1 cellular context compared by ENCODE assay signal in genomic region chr14:20789230-20789813, GRCh38.
A peak's percentile ranks its signal among the peaks of the same experiment; 100 is the strongest.
TF ChIP-seq lines count a peak whose summit lies in the region.

No MANE protein-coding gene starts in this region.

TF ChIP-seq in HEK293, 187 proteins besides CTCF, POLR2A, EP300 and RAD21 (continued from another document and continues in another):
- TF ChIP-seq PRDM6 (tag by site-specific recombination; IDR thresholded peaks at IDR 0.05) (peak; percentile 93), ZBTB21 (tag by site-specific recombination; IDR thresholded peaks at IDR 0.05) (no peak), ZNF24 (tag by site-specific recombination; IDR thresholded peaks at IDR 0.05) (0 out of 2 replicates have a peak, but pooled peaks have one; percentile 39), ZNF518A (tag by site-specific recombination; conservative IDR thresholded peaks at IDR 0.05; ENCODE audit: low read depth) (no peak), ZNF48 (tag by site-specific recombination; IDR thresholded peaks at IDR 0.05) (no peak), ZNF626 (tag by site-specific recombination; IDR thresholded peaks at IDR 0.05) (no peak), KLF16 (tag by site-specific recombination; IDR thresholded peaks at IDR 0.05) (no peak), ZNF19 (tag by site-specific recombination; IDR thresholded peaks at IDR 0.05; ENCODE audit: low read depth) (no peak), SP2 (tag by site-specific recombination; IDR thresholded peaks at IDR 0.05) (no peak), ZNF175 (tag by site-specific recombination; IDR thresholded peaks at IDR 0.05) (no peak), ATF2 (tag by site-specific recombination; IDR thresholded peaks at IDR 0.05; ENCODE audit: low read depth) (peak; percentile 80), ZNF280D (tag by site-specific recombination; IDR thresholded peaks at IDR 0.05) (no peak), ZNF324 (tag by site-specific recombination; IDR thresholded peaks at IDR 0.05) (no peak), GLI4 (tag by site-specific recombination; IDR thresholded peaks at IDR 0.05) (no peak), BCL11A (tag by site-specific recombination; IDR thresholded peaks at IDR 0.05; ENCODE audit: low read depth) (0 out of 2 replicates have a peak, but pooled peaks have one; percentile 48), ZNF624 (tag by site-specific recombination; IDR thresholded peaks at IDR 0.05) (no peak), SCRT1 (tag by site-specific recombination; IDR thresholded peaks at IDR 0.05; ENCODE audit: borderline replicate concordance) (no peak), ZXDB (tag by site-specific recombination; IDR thresholded peaks at IDR 0.05) (no peak), ZBTB20 (tag by site-specific recombination; IDR thresholded peaks at IDR 0.05) (no peak), ZBTB49 (tag by site-specific recombination; IDR thresholded peaks at IDR 0.05; ENCODE audit: low read depth) (no peak), KLF7 (tag by site-specific recombination; IDR thresholded peaks at IDR 0.05; ENCODE audit: borderline replicate concordance) (no peak), ZNF398 (tag by site-specific recombination; IDR thresholded peaks at IDR 0.05) (no peak), ZNF266 (tag by site-specific recombination; IDR thresholded peaks at IDR 0.05; ENCODE audit: low read depth) (no peak), ZNF148 (tag by site-specific recombination; IDR thresholded peaks at IDR 0.05; ENCODE audit: borderline replicate concordance) (no peak), ZSCAN16 (tag by site-specific recombination; IDR thresholded peaks at IDR 0.05) (no peak), ZSCAN23 (tag by site-specific recombination; IDR thresholded peaks at IDR 0.05) (0 out of 2 replicates have a peak, but pooled peaks have one; percentile 25), ZNF561 (tag by site-specific recombination; IDR thresholded peaks at IDR 0.05; ENCODE audit: borderline replicate concordance) (no peak), AEBP2 (tag by site-specific recombination; IDR thresholded peaks at IDR 0.05; ENCODE audit: borderline replicate concordance) (no peak), ZNF645 (tag by site-specific recombination; IDR thresholded peaks at IDR 0.05) (no peak), ZNF146 (tag by site-specific recombination; IDR thresholded peaks at IDR 0.05) (no peak), ZNF843 (tag by site-specific recombination; IDR thresholded peaks at IDR 0.05) (peak; percentile 65; the same call in 1 of the 2 replicates), ZSCAN30 (tag by site-specific recombination; IDR thresholded peaks at IDR 0.05) (no peak), ZNF133 (tag by site-specific recombination; IDR thresholded peaks at IDR 0.05) (no peak), ZBTB17 (tag by site-specific recombination; IDR thresholded peaks at IDR 0.05) (peak; percentile 54), ZNF747 (tag by site-specific recombination; IDR thresholded peaks at IDR 0.05) (no peak), ZNF785 (tag by site-specific recombination; IDR thresholded peaks at IDR 0.05) (no peak), ZNF16 (tag by site-specific recombination; IDR thresholded peaks at IDR 0.05; ENCODE audit: low read depth) (no peak), ZNF391 (tag by site-specific recombination; IDR thresholded peaks at IDR 0.05; ENCODE audit: borderline replicate concordance, low read depth) (no peak), ZIC2 (tag by site-specific recombination; IDR thresholded peaks at IDR 0.05) (no peak), ZNF473 (tag by site-specific recombination; IDR thresholded peaks at IDR 0.05) (no peak), ZNF311 (tag by site-specific recombination; IDR thresholded peaks at IDR 0.05; ENCODE audit: borderline replicate concordance) (no peak)
